Comparison of ENCODE assay signal across 9 cellular contexts in the genomic region with DNA sequence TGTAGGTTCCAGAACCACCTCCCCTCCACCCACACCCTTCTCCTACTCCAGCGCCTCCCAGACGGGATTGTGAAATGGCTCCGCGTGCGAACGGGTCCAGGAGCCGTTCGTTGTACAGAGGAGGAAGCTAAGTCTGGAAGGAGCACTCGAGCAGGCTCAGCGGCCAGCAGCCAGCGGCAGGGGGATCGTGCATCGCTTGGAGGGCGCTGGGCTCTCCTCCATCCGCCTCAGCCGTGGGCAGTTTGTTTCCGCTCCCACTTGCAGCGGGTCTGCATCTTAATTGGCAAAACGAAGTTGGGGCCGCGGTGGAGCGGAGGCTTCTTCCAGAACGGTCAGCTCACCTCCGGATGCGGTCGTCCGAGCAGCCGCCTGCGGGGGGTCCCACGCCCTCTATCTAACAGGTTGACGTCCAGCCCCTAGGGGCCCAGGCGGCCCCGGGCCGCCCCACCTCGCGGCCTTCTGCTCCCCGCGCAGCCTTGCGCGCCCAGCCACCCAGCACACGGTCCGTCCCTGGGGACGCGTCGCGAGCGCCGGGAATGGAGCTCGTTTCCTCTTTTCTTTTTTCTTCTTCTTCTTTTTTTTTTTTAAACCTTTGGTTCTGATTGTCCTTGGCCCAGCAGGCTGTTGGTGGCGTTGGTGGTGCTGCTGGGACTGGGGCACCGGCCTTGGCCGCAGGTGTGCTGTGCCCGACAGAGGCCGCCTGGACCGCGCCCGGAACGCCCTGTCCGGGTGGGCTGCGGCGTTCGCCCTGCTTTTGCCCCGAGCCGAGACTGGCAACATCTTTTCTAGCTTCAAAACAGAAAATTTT. TPM values are rescaled to one million over a fixed set of nuclear protein-coding genes. Genes with fewer than 3 reads are reported as not detected.
A peak's percentile ranks its signal among the peaks of the same experiment; 100 is the strongest.
DNase-seq lines count a peak whose midpoint lies in the region; ATAC-seq and TF ChIP-seq lines count a peak whose summit lies in the region.
"Had no signal": no experiment of that assay in that cellular context is flagged by ENCODE, and none has a peak within 500 bp of the region (broad histone marks: within the 10 kb centered on the region; RNA-seq: fewer than 3 reads in every experiment).

No MANE protein-coding gene starts in this region.

- TF ChIP-seq CTCF in CD14-positive monocyte (IDR thresholded peaks at IDR 0.05) (no peak), chondrocyte (IDR thresholded peaks at IDR 0.05) (no peak), mesothelial cell of epicardium (IDR thresholded peaks at IDR 0.05; ENCODE audit: unreplicated experiment) (no peak)

- H3K27ac Mint-ChIP-seq in CD14-positive monocyte (no peak overlapping the region), chondrocyte (ENCODE audit: unreplicated experiment) (no peak overlapping the region), mesothelial cell of epicardium (no peak overlapping the region)

- H3K4me1 Mint-ChIP-seq in CD14-positive monocyte (peaks cover 41% of the 10 kb centered on the region), chondrocyte (ENCODE audit: low read depth) (peaks cover 34% of the 10 kb centered on the region), mesothelial cell of epicardium (peaks cover 13% of the 10 kb centered on the region)

- H3K9me3 Mint-ChIP-seq in CD14-positive monocyte (peaks cover 0 to 42% (median 31%) of the 10 kb centered on the region in 7 donors), chondrocyte (ENCODE audit: low read depth) (no peaks in the 10 kb centered on the region), mesothelial cell of epicardium (no peaks in the 10 kb centered on the region)

- DNase-seq in CD14-positive monocyte (ENCODE audit: low spot score) (peak; percentile 45), HuH-7.5 (ENCODE audit: low spot score) (peak; percentile 61), chondrocyte (ENCODE audit: low spot score) (peak; percentile 27), mesothelial cell of epicardium (ENCODE audit: low spot score in 2 of 2, unreplicated experiment in 2 of 2) (no peak), SK-N-DZ (ENCODE audit: low spot score) (no peak), NCI-H1694 treated with DMSO at 0.1 percent for 48 hours (lab: John Stamatoyannopoulos, UW) (no peak)
- DNase-seq: amygdala had no signal

- H3K4me3 Mint-ChIP-seq in CD14-positive monocyte (peak overlapping the region; percentile 67 to 91), chondrocyte (ENCODE audit: unreplicated experiment) (peak overlapping the region; percentile 44), mesothelial cell of epicardium (peak overlapping the region; percentile 46)

- H3K27me3 Mint-ChIP-seq in CD14-positive monocyte (ENCODE audit: low read depth in 3 of 3) (peaks cover 73 to 95% (median 84%) of the 10 kb centered on the region in 3 donors), chondrocyte (ENCODE audit: low read depth) (peaks cover 42% of the 10 kb centered on the region), mesothelial cell of epicardium (ENCODE audit: low read depth) (peaks cover 89% of the 10 kb centered on the region)

- peaks cover 8 to 11% of the 10 kb centered on the region in 2 donors for H3K36me3 Mint-ChIP-seq in CD14-positive monocyte
- H3K36me3 Mint-ChIP-seq in chondrocyte (ENCODE audit: low read depth): peaks cover 2% of the 10 kb centered on the region
- no peaks in the 10 kb centered on the region for H3K36me3 Mint-ChIP-seq in mesothelial cell of epicardium

- intact Hi-C loops in CD14-positive monocyte (cut with micrococcal nuclease): no loop called here

- ATAC-seq in HG02759 (IDR thresholded peaks at IDR 0.05; ENCODE audit: unreplicated experiment): no peak
- ATAC-seq in GM19395 (IDR thresholded peaks at IDR 0.05; ENCODE audit: unreplicated experiment): no peak

RNA-seq across cellular contexts. Expression of gene BARX1, which starts 3.9 kb away (rescaled TPM):
- not detected for polyA plus RNA-seq in CD14-positive monocyte
- total RNA-seq in chondrocyte: 0.77 to 6.7 TPM (median 2.1 TPM) in 3 replicates
- 0.16 TPM in 1 of 3 replicates, not detected in the others for total RNA-seq in mesothelial cell of epicardium
- polyA plus RNA-seq in SK-N-DZ (2014; cell fraction: cytosol; rRNA removed): 0.44 and 1.1 TPM in 2 replicates
- polyA plus RNA-seq in SK-N-DZ (2014; cell fraction: nucleus; rRNA removed): 0.18 and 0.28 TPM in 2 replicates

Comparison
In these comparisons a context has a peak if more than half of its experiments do, and no peak if none do; other contexts are left out.
1. DNase-seq: peak in CD14-positive monocyte (single experiment), HuH-7.5 (single experiment) and chondrocyte (single experiment); none in mesothelial cell of epicardium (0 of 2), SK-N-DZ (single experiment) and NCI-H1694 treated with DMSO at 0.1 percent for 48 hours (single experiment).
2. Peak in every context shown above with its lines, with median percentiles within 50 percentile points of each other: H3K4me3 Mint-ChIP-seq.